ENCODE assay signal across 19 cellular contexts in genomic region chr18:27564066-27564465, GRCh38.
"Had no signal": no experiment of that assay in that cellular context is flagged by ENCODE, and none has a peak within 500 bp of the region (broad histone marks: within the 10 kb centered on the region; RNA-seq: fewer than 3 reads in every experiment).

No MANE protein-coding gene starts in this region.

- H3K4me1 ChIP-seq: esophagus muscularis mucosa, gastroesophageal sphincter, parathyroid adenoma, prostate gland, transverse colon had no signal

- H3K27me3 ChIP-seq: esophagus muscularis mucosa, gastroesophageal sphincter, transverse colon had no signal

- H3K9me3 ChIP-seq: esophagus muscularis mucosa, gastroesophageal sphincter, prostate gland, thoracic aorta, transverse colon had no signal

- H3K27ac ChIP-seq: cardiac muscle cell, epithelial cell of prostate, esophagus muscularis mucosa, gastroesophageal sphincter, parathyroid adenoma, prostate gland, thoracic aorta, transverse colon had no signal

- H3K4me3 ChIP-seq: cardiac muscle cell, esophagus muscularis mucosa, gastroesophageal sphincter, prostate gland, thoracic aorta, transverse colon had no signal

- H3K36me3 ChIP-seq: cardiac muscle cell, esophagus muscularis mucosa, gastroesophageal sphincter, prostate gland, thoracic aorta, transverse colon had no signal

- DNase-seq: cerebellar nuclear complex; effector memory CD8-positive, alpha-beta T cell; glutamatergic neuron; islet precursor cell; naive B cell; occipital lobe; retina; stimulated activated CD4-positive, alpha-beta T cell treated with anti-CD3 and anti-CD28 coated beads, Interleukin-4, amount 100 ng/mL, for 24 hours; stimulated activated naive CD8-positive, alpha-beta T cell treated with anti-CD3 and anti-CD28 coated beads, Interleukin-15, amount 100 ng/mL, for 72 hours; substantia nigra; transverse colon had no signal

- H3K9ac ChIP-seq: parathyroid adenoma had no signal

- ATAC-seq: effector memory CD8-positive, alpha-beta T cell; gastroesophageal sphincter; stimulated activated memory B cell treated with anti-CD40 and anti-IgM and Interleukin-4, amounts not matched to agents 10 μg/mL and 1 μg/mL and 100 μg/mL, for 72 hours; stimulated activated naive CD8-positive, alpha-beta T cell treated with anti-CD3 and anti-CD28 coated beads, Interleukin-15, amount 100 ng/mL, for 72 hours had no signal
